15 cellular contexts compared by ENCODE assay signal in the genomic region with DNA sequence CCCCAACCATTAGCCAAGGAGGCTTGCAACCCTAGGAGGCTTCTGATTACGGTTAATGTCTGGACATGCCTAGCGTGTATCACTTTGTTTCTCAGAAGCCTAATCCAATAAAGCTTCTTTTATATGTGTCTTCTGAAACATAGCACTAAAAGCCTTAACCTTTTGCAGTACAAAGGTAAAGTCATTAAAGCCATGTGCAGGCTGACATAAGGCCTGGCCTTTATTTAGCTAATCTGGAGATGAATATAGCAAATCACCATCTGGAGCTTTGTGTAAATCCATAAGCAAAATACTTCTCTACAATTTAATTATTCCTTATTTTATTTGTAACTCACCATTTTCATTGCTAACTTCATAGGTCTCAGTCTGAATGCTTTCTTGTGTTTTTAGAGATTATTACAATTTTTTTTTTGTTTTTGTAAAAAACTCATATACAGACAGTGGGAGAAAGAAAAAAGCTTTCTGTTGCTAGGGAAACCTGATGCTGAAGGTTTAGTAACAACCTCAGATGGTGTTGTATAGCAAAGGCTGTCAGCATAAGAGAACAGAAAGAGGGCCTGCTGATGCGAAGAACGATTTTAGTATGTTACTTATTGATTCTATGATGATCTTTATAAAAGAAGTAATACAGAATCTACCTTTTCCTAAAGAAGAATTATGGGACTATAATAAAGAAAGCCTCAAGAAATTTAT.
A peak's percentile ranks its signal among the peaks of the same experiment; 100 is the strongest.
DNase-seq lines count a peak whose midpoint lies in the region; ATAC-seq and TF ChIP-seq lines count a peak whose summit lies in the region.
"Had no signal": no experiment of that assay in that cellular context is flagged by ENCODE, and none has a peak within 500 bp of the region (broad histone marks: within the 10 kb centered on the region; RNA-seq: fewer than 3 reads in every experiment).

Gene EYS, minus strand, starts transcription at position 93 of the 693 bp plus-strand sequence. CDS start 211,816 bp downstream, outside the sequence.

- POLR2A ChIA-PET in GM10248 (lab: Yijun Ruan, JAX) = no interaction called here

- DNase-seq in DMS 273 treated with DMSO at 0.1 percent for 48 hours (lab: John Stamatoyannopoulos, UW) = peak; percentile 97
- DNase-seq in NCI-H1694 treated with DMSO at 0.1 percent for 48 hours (lab: John Stamatoyannopoulos, UW) = peak; percentile 97
- DNase-seq in NCI-H748 treated with DMSO at 0.1 percent for 48 hours (lab: John Stamatoyannopoulos, UW) = peak; percentile 92
- peak; percentile 42 for DNase-seq in left kidney (ENCODE audit: low read depth, low spot score)
- DNase-seq in NCI-H2029 treated with DMSO at 0.1 percent for 48 hours (lab: John Stamatoyannopoulos, UW) = no peak
- no peak for DNase-seq in GM10248 (ENCODE audit: extremely low spot score)
- DNase-seq: central memory CD4-positive, alpha-beta T cell; DMS79 treated with DMSO at 0.1 percent for 48 hours; left ventricle myocardium inferior; pancreas; stimulated activated naive CD8-positive, alpha-beta T cell treated with anti-CD3 and anti-CD28 coated beads, Interleukin-15, Interleukin-2, amounts not matched to agents 100 U/mL and 50 U/mL, for 24 hours; T-helper 1 cell had no signal

- CTCF ChIA-PET in GM10248 (lab: Yijun Ruan, JAX) = interaction anchor here (0.9 to 1.0 kb wide), 2 partner anchors 9 to 12 kb away, joined by 3 read pairs; no protein-coding TSS in a partner anchor

- no peak for TF ChIP-seq CTCF in GM10248 (IDR thresholded peaks at IDR 0.05; ENCODE audit: control extremely low read depth, extremely low read depth, low read depth, missing control alignments)

- ATAC-seq in activated CD4-positive, CD25-positive, alpha-beta regulatory T cell treated with anti-CD3 and anti-CD28 coated beads, Interleukin-2, amount 50 U/mL, for 24 hours = no peak
- ATAC-seq in HG03571 (IDR thresholded peaks at IDR 0.05; ENCODE audit: unreplicated experiment) = no peak
- ATAC-seq: HepG2; stimulated activated naive CD8-positive, alpha-beta T cell treated with anti-CD3 and anti-CD28 coated beads, Interleukin-15, Interleukin-2, amounts not matched to agents 100 U/mL and 50 U/mL, for 24 hours had no signal

Comparison
In these comparisons a context has a peak if more than half of its experiments do, and no peak if none do; other contexts are left out.
1. DNase-seq: peak in DMS 273 treated with DMSO at 0.1 percent for 48 hours (single experiment), NCI-H1694 treated with DMSO at 0.1 percent for 48 hours (single experiment), NCI-H748 treated with DMSO at 0.1 percent for 48 hours (single experiment) and left kidney (single experiment); none in NCI-H2029 treated with DMSO at 0.1 percent for 48 hours (single experiment) and GM10248 (single experiment).